In genomic region chr19:34041922-34042521, GRCh38 we compare ENCODE assay signal across 8 cellular contexts.
DNase-seq lines count a peak whose midpoint lies in the region; ATAC-seq and TF ChIP-seq lines count a peak whose summit lies in the region.

No MANE protein-coding gene starts in this region.

- H3K27me3 ChIP-seq in BJ (ENCODE audit: control insufficient read depth, insufficient read depth, low read length) = no peaks in the 10 kb centered on the region; the same call in 1 of the 2 replicates
- no peaks in the 10 kb centered on the region for H3K27me3 ChIP-seq in sigmoid colon

- H3K36me3 Mint-ChIP-seq in activated naive CD8-positive, alpha-beta T cell treated with anti-CD3 and anti-CD28 coated beads for 36 hours = no peaks in the 10 kb centered on the region

- TF ChIP-seq CTCF in BJ (IDR thresholded peaks at IDR 0.05; ENCODE audit: insufficient read depth, low read depth, low read length) (peak; percentile 93), HFF-Myc (IDR thresholded peaks at IDR 0.05; ENCODE audit: low read depth, low read length, missing control alignments) (peak; percentile 99), sigmoid colon (IDR thresholded peaks at IDR 0.05) (peak in 3 of 4 experiments; percentile 29 to 60 (median 39))

- no peaks in the 10 kb centered on the region for H3K9me3 ChIP-seq in sigmoid colon

- no peak overlapping the region for H3K27ac Mint-ChIP-seq in activated naive CD8-positive, alpha-beta T cell treated with anti-CD3 and anti-CD28 coated beads for 36 hours

- no peaks in the 10 kb centered on the region for H3K9me3 Mint-ChIP-seq in activated naive CD8-positive, alpha-beta T cell treated with anti-CD3 and anti-CD28 coated beads for 36 hours

- peaks cover 13% of the 10 kb centered on the region for H3K27me3 Mint-ChIP-seq in activated naive CD8-positive, alpha-beta T cell treated with anti-CD3 and anti-CD28 coated beads for 36 hours

- no peaks in the 10 kb centered on the region for H3K4me1 ChIP-seq in sigmoid colon

- H3K27ac ChIP-seq in sigmoid colon = no peak overlapping the region

- H3K4me1 Mint-ChIP-seq in activated naive CD8-positive, alpha-beta T cell treated with anti-CD3 and anti-CD28 coated beads for 36 hours = peaks cover 2% of the 10 kb centered on the region

- H3K4me3 Mint-ChIP-seq in activated naive CD8-positive, alpha-beta T cell treated with anti-CD3 and anti-CD28 coated beads for 36 hours = no peak overlapping the region

- no peaks in the 10 kb centered on the region for H3K36me3 ChIP-seq in BJ (ENCODE audit: control insufficient read depth, insufficient read depth, low read length)
- no peaks in the 10 kb centered on the region for H3K36me3 ChIP-seq in sigmoid colon

- TF ChIP-seq POLR2A in sigmoid colon (IDR thresholded peaks at IDR 0.05) = no peak

- intact Hi-C loops in left cardiac atrium (cut with DNase I) (loop anchor here in 1 of 2 donors (5.0 to 10.0 kb wide), 2 partner anchors 55 to 103 kb away; no protein-coding TSS in a partner anchor), sigmoid colon (cut with DNase I) (no loop called here)

- WGBS in sigmoid colon, 2 donors = 22 to 24% methylated on average over 15 of the region's 15 CpGs

- CTCF ChIA-PET in BJ (lab: Yijun Ruan, JAX) = interaction anchor here (0.6 to 4.4 kb wide), 34 partner anchors 9 to 668 kb away, joined by 3 to 49 read pairs (median 4); no protein-coding TSS in a partner anchor

- peak in 1 of 2 donors; percentile 34 for ATAC-seq in left cardiac atrium
- no peak for ATAC-seq in GM21515 (IDR thresholded peaks at IDR 0.05; ENCODE audit: unreplicated experiment)
- ATAC-seq in HG03135 (IDR thresholded peaks at IDR 0.05; ENCODE audit: unreplicated experiment) = no peak

- H3K4me3 ChIP-seq in BJ (ENCODE audit: low read depth, low read length) (no peak overlapping the region), HFF-Myc (replicated peaks; ENCODE audit: low read depth, low read length) (no peak overlapping the region), sigmoid colon (no peak overlapping the region)

- POLR2A ChIA-PET in BJ (lab: Charles Lee) = no interaction called here

- TF ChIP-seq EP300 in sigmoid colon (IDR thresholded peaks at IDR 0.05) = no peak

- no peak for DNase-seq in BJ (ENCODE audit: low read depth)
- DNase-seq in HFF-Myc (ENCODE audit: extremely low read depth, low read depth) = peak; percentile 16
- peak; percentile 65 for DNase-seq in SKM-1 treated with dmso at 0.1 percent for 144 hours (lab: John Stamatoyannopoulos, UW; ENCODE audit: unreplicated experiment)
- DNase-seq in activated naive CD8-positive, alpha-beta T cell treated with anti-CD3 and anti-CD28 coated beads for 36 hours = peak; percentile 68
- peak; percentile 71 for DNase-seq in left cardiac atrium
- DNase-seq in sigmoid colon = peak; percentile 69

Comparison
In these comparisons a context has a peak if more than half of its experiments do, and no peak if none do; other contexts are left out.
1. CTCF ChIP-seq: peak in every context shown above with its lines; median percentile 99 in HFF-Myc; 93 in BJ; 39 in sigmoid colon.